ENCODE assay signal across 19 cellular contexts in genomic region chr3:115552007-115552406, GRCh38.
DNase-seq lines count a peak whose midpoint lies in the region; ATAC-seq and TF ChIP-seq lines count a peak whose summit lies in the region.
"Had no signal": no experiment of that assay in that cellular context is flagged by ENCODE, and none has a peak within 500 bp of the region (broad histone marks: within the 10 kb centered on the region; RNA-seq: fewer than 3 reads in every experiment).

No MANE protein-coding gene starts in this region.

- no peak overlapping the region for H3K9ac ChIP-seq in SK-N-SH
- H3K9ac ChIP-seq: BLaER1 treated with 17β-estradiol and CSF1 and Interleukin-3, amounts not matched to agents 10 nM and 100 nM; GM23248 had no signal

- H3K9me2 ChIP-seq in SK-N-SH, result no peaks in the 10 kb centered on the region

- ATAC-seq in HG02588 (IDR thresholded peaks at IDR 0.05; ENCODE audit: unreplicated experiment), result no peak
- no peak for ATAC-seq in GM19035 (IDR thresholded peaks at IDR 0.05; ENCODE audit: unreplicated experiment)
- ATAC-seq: CD8-positive, alpha-beta T cell; GM12878 had no signal

- no peaks in the 10 kb centered on the region for H3K9me3 Mint-ChIP-seq in osteocyte (ENCODE audit: unreplicated experiment)
- H3K9me3 Mint-ChIP-seq: CD8-positive, alpha-beta T cell had no signal

- H3K27me3 ChIP-seq in SK-N-SH (ENCODE audit: insufficient read depth) (no peaks in the 10 kb centered on the region), left ventricle myocardium inferior (ENCODE audit: low read depth) (no peaks in the 10 kb centered on the region)
- H3K27me3 ChIP-seq: BLaER1 treated with 17β-estradiol and CSF1 and Interleukin-3, amounts not matched to agents 10 nM and 100 nM had no signal

- H3K4me3 Mint-ChIP-seq in osteocyte (ENCODE audit: unreplicated experiment), result no peak overlapping the region
- H3K4me3 Mint-ChIP-seq: B cell; CD8-positive, alpha-beta T cell had no signal

- H3K36me3 Mint-ChIP-seq in osteocyte (ENCODE audit: unreplicated experiment), result no peaks in the 10 kb centered on the region
- H3K36me3 Mint-ChIP-seq: CD8-positive, alpha-beta T cell had no signal

- no peaks in the 10 kb centered on the region for H3K36me3 ChIP-seq in SK-N-SH (replicated peaks in 1 of 2; ENCODE audit: control insufficient read depth in 1 of 2, insufficient read depth in 2 of 2, low read length in 1 of 2)
- H3K36me3 ChIP-seq in left ventricle myocardium inferior, result no peaks in the 10 kb centered on the region
- H3K36me3 ChIP-seq: BLaER1 treated with 17β-estradiol and CSF1 and Interleukin-3, amounts not matched to agents 10 nM and 100 nM; HAP-1 had no signal

- peak in 1 of 2 experiments; percentile 83; a peak in 2 of 4 replicates for TF ChIP-seq EP300 in SK-N-SH (IDR thresholded peaks at IDR 0.05; ENCODE audit: borderline replicate concordance in 1 of 2, low read depth in 1 of 2, low read length in 1 of 2)

- H3K27me3 Mint-ChIP-seq in osteocyte (ENCODE audit: unreplicated experiment), result no peaks in the 10 kb centered on the region

- DNase-seq in OCI-M1 (lab: John Stamatoyannopoulos, UW), result peak; percentile 69
- no peak for DNase-seq in SK-N-SH
- DNase-seq in foreskin melanocyte, result peak; percentile 11
- no peak for DNase-seq in osteocyte (ENCODE audit: extremely low spot score, unreplicated experiment)
- DNase-seq in left ventricle myocardium inferior, result no peak
- DNase-seq: CD8-positive, alpha-beta T cell; COR-L47; DMS 273 treated with DMSO at 0.1 percent for 48 hours; DMS53; DND-41; EL; GM23248 had no signal

- no peak overlapping the region for H3K4me2 ChIP-seq in SK-N-SH
- H3K4me2 ChIP-seq: BLaER1 treated with 17β-estradiol and CSF1 and Interleukin-3, amounts not matched to agents 10 nM and 100 nM had no signal

- H4K20me1 ChIP-seq in SK-N-SH (ENCODE audit: insufficient read depth), result no peaks in the 10 kb centered on the region
- H4K20me1 ChIP-seq: BLaER1 treated with 17β-estradiol and CSF1 and Interleukin-3, amounts not matched to agents 10 nM and 100 nM had no signal

- TF ChIP-seq CTCF in SK-N-SH (IDR thresholded peaks at IDR 0.05) (no peak), osteocyte (IDR thresholded peaks at IDR 0.05) (no peak), left ventricle myocardium inferior (IDR thresholded peaks at IDR 0.05; ENCODE audit: borderline replicate concordance) (no peak)

- TF ChIP-seq RAD21 in SK-N-SH (IDR thresholded peaks at IDR 0.05; ENCODE audit: low read length), result no peak

- POLR2A ChIA-PET in SK-N-SH (lab: Yijun Ruan, JAX), result no interaction called here

- H3K9me3 ChIP-seq in SK-N-SH, result no peaks in the 10 kb centered on the region
- no peaks in the 10 kb centered on the region for H3K9me3 ChIP-seq in left ventricle myocardium inferior (replicated peaks)
- H3K9me3 ChIP-seq: BLaER1 treated with 17β-estradiol and CSF1 and Interleukin-3, amounts not matched to agents 10 nM and 100 nM; HAP-1 had no signal

- H3K27ac Mint-ChIP-seq in osteocyte (ENCODE audit: unreplicated experiment), result peak overlapping the region; percentile 69
- H3K27ac Mint-ChIP-seq: B cell; CD8-positive, alpha-beta T cell had no signal

- H3K4me3 ChIP-seq in SK-N-SH (ENCODE audit: low read depth in 2 of 2, low read length in 1 of 2) (no peak overlapping the region), left ventricle myocardium inferior (no peak overlapping the region)
- H3K4me3 ChIP-seq: BLaER1 treated with 17β-estradiol and CSF1 and Interleukin-3, amounts not matched to agents 10 nM and 100 nM; GM12878; GM23248; HAP-1 had no signal

- WGBS in SK-N-SH (ENCODE audit: low lambda C conversion rate), result 67% methylated on average over 3 of the region's 3 CpGs

- CTCF ChIA-PET in SK-N-SH (lab: Yijun Ruan, JAX), result interaction anchor here (0.7 to 1.4 kb wide), 5 partner anchors 8 to 338 kb away, joined by 3 to 5 read pairs (median 4); no protein-coding TSS in a partner anchor

- H3K4me1 ChIP-seq in SK-N-SH (ENCODE audit: control insufficient read depth in 1 of 2, insufficient read depth in 2 of 2, low read depth in 1 of 2, low read length in 1 of 2), result peaks cover 8 to 36% of the 10 kb centered on the region in 2 experiments; a peak in 2 of 4 replicates
- no peaks in the 10 kb centered on the region for H3K4me1 ChIP-seq in left ventricle myocardium inferior
- H3K4me1 ChIP-seq: BLaER1 treated with 17β-estradiol and CSF1 and Interleukin-3, amounts not matched to agents 10 nM and 100 nM; HAP-1 had no signal

- peaks cover 31% of the 10 kb centered on the region for H3K4me1 Mint-ChIP-seq in osteocyte (ENCODE audit: unreplicated experiment)
- H3K4me1 Mint-ChIP-seq: B cell had no signal

- H2AFZ ChIP-seq in SK-N-SH (ENCODE audit: low read depth), result no peak overlapping the region
- H2AFZ ChIP-seq: GM23248 had no signal

- H3K27ac ChIP-seq in SK-N-SH (ENCODE audit: low read depth in 2 of 2, low read length in 1 of 2), result peak overlapping the region in 1 of 2 experiments; percentile 95; a peak in 3 of 4 replicates
- H3K27ac ChIP-seq in left ventricle myocardium inferior (replicated peaks), result no peak overlapping the region
- H3K27ac ChIP-seq: BLaER1 treated with 17β-estradiol and CSF1 and Interleukin-3, amounts not matched to agents 10 nM and 100 nM; GM23248; HL-60 had no signal

- intact Hi-C loops in left ventricle myocardium inferior (cut with micrococcal nuclease), result no loop called here

- H3K79me2 ChIP-seq in SK-N-SH (ENCODE audit: insufficient read depth), result no peaks in the 10 kb centered on the region

- peaks cover 11% of the 10 kb centered on the region for H3F3A ChIP-seq in SK-N-SH (replicated peaks; ENCODE audit: insufficient read depth)

TF ChIP-seq in SK-N-SH, 30 proteins besides CTCF, POLR2A, EP300 and RAD21 (continues in another document):
- TF ChIP-seq GATA2 (CRISPR knock-in tag; IDR thresholded peaks at IDR 0.05), result peak; percentile 85
- TF ChIP-seq USF2 (IDR thresholded peaks at IDR 0.05; ENCODE audit: borderline replicate concordance, low read depth, low read length), result no peak
- no peak for TF ChIP-seq EZH2phosphoT487 (IDR thresholded peaks at IDR 0.05; ENCODE audit: borderline replicate concordance, low read depth)
- no peak for TF ChIP-seq FOXJ3 (CRISPR knock-in tag; IDR thresholded peaks at IDR 0.05)
- no peak for TF ChIP-seq ELF1 (IDR thresholded peaks at IDR 0.05)
- TF ChIP-seq POLR2AphosphoS5 (IDR thresholded peaks at IDR 0.05; ENCODE audit: low read depth, low read length), result no peak
- TF ChIP-seq RFX5 (IDR thresholded peaks at IDR 0.05; ENCODE audit: low read length), result 0 out of 2 replicates have a peak, but pooled peaks have one; percentile 14
- peak; percentile 17 for TF ChIP-seq CHD2 (IDR thresholded peaks at IDR 0.05; ENCODE audit: low read length, partially characterized antibody)
- TF ChIP-seq ZBTB33 (IDR thresholded peaks at IDR 0.05; ENCODE audit: borderline replicate concordance, low read depth), result no peak
- TF ChIP-seq SMC3 (IDR thresholded peaks at IDR 0.05; ENCODE audit: low read depth, low read length), result no peak
- TF ChIP-seq YY1 (IDR thresholded peaks at IDR 0.05; ENCODE audit: low read depth), result no peak
- peak; percentile 59 for TF ChIP-seq RCOR1 (IDR thresholded peaks at IDR 0.05; ENCODE audit: low read length)
- TF ChIP-seq RXRA (IDR thresholded peaks at IDR 0.05; ENCODE audit: borderline replicate concordance, low read depth), result no peak
- TF ChIP-seq GABPA (IDR thresholded peaks at IDR 0.05; ENCODE audit: low read depth), result no peak
- TF ChIP-seq MXI1 (IDR thresholded peaks at IDR 0.05; ENCODE audit: low read depth, low read length), result no peak
- peak; percentile 27; the same call in 1 of the 2 replicates for TF ChIP-seq PBX3 (IDR thresholded peaks at IDR 0.05)

Comparison
In these comparisons a context has a peak if more than half of its experiments do, and no peak if none do; other contexts are left out.
1. DNase-seq: peak in OCI-M1 (single experiment) and foreskin melanocyte (single experiment); none in SK-N-SH (single experiment), osteocyte (single experiment) and left ventricle myocardium inferior (single experiment).